Comparison of ENCODE assay signal across 17 cellular contexts in the genomic region with DNA sequence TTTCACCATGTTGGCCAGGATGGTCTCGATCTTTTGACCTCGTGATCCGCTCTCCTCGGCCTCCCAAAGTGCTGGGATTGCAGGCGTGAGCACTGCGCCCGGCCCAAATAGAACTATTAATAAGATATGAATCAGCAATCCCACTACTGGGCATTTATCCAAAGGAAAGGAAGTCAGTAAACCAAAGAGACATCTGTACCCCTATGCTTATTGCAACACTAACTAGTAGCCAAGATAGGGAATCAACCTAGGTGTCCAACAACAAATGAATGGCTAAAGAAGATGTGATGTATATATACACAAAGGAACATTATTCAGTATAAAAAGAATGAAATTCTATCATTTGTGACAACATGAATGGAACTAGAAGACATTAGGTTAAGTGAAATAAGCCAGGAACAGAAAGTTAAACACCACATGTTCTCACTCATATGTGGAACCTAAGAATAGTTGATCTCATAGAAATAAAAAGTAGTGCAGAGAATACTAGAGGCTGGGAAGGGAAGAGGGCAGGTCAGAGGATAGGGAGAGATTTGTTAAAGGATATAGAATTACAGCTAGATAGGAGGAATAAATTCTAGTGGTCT. TPM values are rescaled to one million over a fixed set of nuclear protein-coding genes. Genes with fewer than 3 reads are reported as not detected.
DNase-seq lines count a peak whose midpoint lies in the region; ATAC-seq and TF ChIP-seq lines count a peak whose summit lies in the region.
"Had no signal": no experiment of that assay in that cellular context is flagged by ENCODE, and none has a peak within 500 bp of the region (broad histone marks: within the 10 kb centered on the region; RNA-seq: fewer than 3 reads in every experiment).

No MANE protein-coding gene starts in this region.

- WGBS in mammary epithelial cell (ENCODE audit: low coverage, missing lambda C conversion rate) = 40% methylated on average over 7 of the region's 7 CpGs
- 92% methylated on average over 7 of the region's 7 CpGs for WGBS in mesenchymal stem cell

- H4K91ac ChIP-seq in mesenchymal stem cell (ENCODE audit: low read length) = no peak overlapping the region

- peaks cover 7% of the 10 kb centered on the region for H3K79me1 ChIP-seq in mesenchymal stem cell (replicated peaks; ENCODE audit: low read length, poor library complexity, severe bottlenecking)

- no peaks in the 10 kb centered on the region for H4K20me1 ChIP-seq in mammary epithelial cell (ENCODE audit: insufficient read depth, low read length)

- no peak overlapping the region for H3K27ac ChIP-seq in mammary epithelial cell (ENCODE audit: insufficient read depth, low read depth, low read length)
- H3K27ac ChIP-seq in mesenchymal stem cell (ENCODE audit: low read length, poor library complexity, severe bottlenecking) = no peak overlapping the region
- H3K27ac ChIP-seq: ascending aorta, SK-N-MC had no signal

- H2AFZ ChIP-seq in mammary epithelial cell (ENCODE audit: low read depth, low read length) = no peak overlapping the region
- no peak overlapping the region for H2AFZ ChIP-seq in mesenchymal stem cell (ENCODE audit: low read depth, low read length)

- in situ Hi-C loops in mammary epithelial cell (cut with MboI; ENCODE audit: low sequenced_read_pairs in 2 of 2) (no loop called here), GM13976 (cut with MboI; ENCODE audit: low sequenced_read_pairs, unreplicated experiment) (no loop called here)

- H3K36me3 ChIP-seq in mammary epithelial cell (ENCODE audit: insufficient read depth, low read length) (no peaks in the 10 kb centered on the region), mesenchymal stem cell (ENCODE audit: control insufficient read depth in 1 of 2, insufficient read depth in 2 of 2, low read depth in 1 of 2, low read length in 2 of 2) (peaks cover 0 to 2% of the 10 kb centered on the region in 2 experiments)
- H3K36me3 ChIP-seq: ascending aorta had no signal

- no peak overlapping the region for H2BK12ac ChIP-seq in mesenchymal stem cell (ENCODE audit: low read length in 2 of 2)

- no peak overlapping the region for H2BK15ac ChIP-seq in mesenchymal stem cell (ENCODE audit: low read depth, poor library complexity, severe bottlenecking)

- H3K4me3 ChIP-seq in mammary epithelial cell (replicated peaks in 1 of 3; ENCODE audit: insufficient read depth in 1 of 3, low read depth in 2 of 3, low read length in 3 of 3) = no peak overlapping the region
- H3K4me3 ChIP-seq in mesenchymal stem cell (ENCODE audit: insufficient read depth in 1 of 2, low read depth in 1 of 2, low read length in 2 of 2) = no peak overlapping the region
- H3K4me3 ChIP-seq: ascending aorta, SK-N-MC had no signal

- no peak overlapping the region for H3K18ac ChIP-seq in mesenchymal stem cell (ENCODE audit: low read depth in 1 of 2, low read length in 2 of 2)

- BruUV-seq in mammary epithelial cell (replicated peaks; lab: Mats Ljungman, UMichigan) = no TSS peak

- ATAC-seq in HG02970 (IDR thresholded peaks at IDR 0.05; ENCODE audit: low FRiP score, unreplicated experiment) (no peak), GM18517 (IDR thresholded peaks at IDR 0.05; ENCODE audit: unreplicated experiment) (no peak), HG03520 (IDR thresholded peaks at IDR 0.05; ENCODE audit: unreplicated experiment) (no peak)
- ATAC-seq: sciatic nerve had no signal

- dilution Hi-C loops in mammary epithelial cell (cut with HindIII; ENCODE audit: low sequenced_read_pairs) = no loop called here

- H4K8ac ChIP-seq in mesenchymal stem cell (ENCODE audit: low read length) = no peak overlapping the region

- no peaks in the 10 kb centered on the region for H3K9me3 ChIP-seq in mammary epithelial cell (replicated peaks; ENCODE audit: insufficient read depth, low read length)
- H3K9me3 ChIP-seq in mesenchymal stem cell (ENCODE audit: control insufficient read depth, low read length) = no peaks in the 10 kb centered on the region
- H3K9me3 ChIP-seq: ascending aorta, BE2C had no signal

- H3K4me2 ChIP-seq in mammary epithelial cell (ENCODE audit: insufficient read depth, low read depth, low read length) (no peak overlapping the region), mesenchymal stem cell (ENCODE audit: low read length, poor library complexity, severe bottlenecking) (no peak overlapping the region)

- DNase-seq in DMS 273 treated with DMSO at 0.1 percent for 48 hours (lab: John Stamatoyannopoulos, UW) = peak; percentile 84
- peak; percentile 35 for DNase-seq in NCI-H226
- peak; percentile 74 for DNase-seq in mammary epithelial cell
- DNase-seq in mesenchymal stem cell = peak; percentile 29
- DNase-seq in GM13976 (ENCODE audit: low spot score) = no peak
- DNase-seq: activated CD4-positive, alpha-beta memory T cell treated with anti-CD3 and anti-CD28 coated beads, Interleukin-2, amount 10 ng/mL, durations not matched to agents 7 days and 5 days; BE2C; DMS79; foreskin melanocyte; NCI-H345; stimulated activated CD4-positive, alpha-beta T cell treated with anti-CD3 and anti-CD28 coated beads, Interleukin-4, amount 100 ng/mL, for 24 hours had no signal

- no peak overlapping the region for H3K4ac ChIP-seq in mesenchymal stem cell (ENCODE audit: low read depth in 1 of 2, low read length in 2 of 2)

- H3K4me1 ChIP-seq in mammary epithelial cell (ENCODE audit: insufficient read depth, low read length) (peaks cover 7% of the 10 kb centered on the region), mesenchymal stem cell (ENCODE audit: control insufficient read depth, insufficient read depth, low read depth, low read length) (no peaks in the 10 kb centered on the region)
- H3K4me1 ChIP-seq: ascending aorta had no signal

- no peak overlapping the region for H3K23ac ChIP-seq in mesenchymal stem cell (ENCODE audit: low read length in 2 of 2)

- H2BK5ac ChIP-seq in mesenchymal stem cell (ENCODE audit: low read depth, low read length, poor library complexity, severe bottlenecking) = no peak overlapping the region

- no peak for TF ChIP-seq CTCF in mammary epithelial cell (conservative IDR thresholded peaks at IDR 0.05 in 1 of 2, IDR thresholded peaks at IDR 0.05 in 1 of 2; ENCODE audit: extremely low read depth in 1 of 2, insufficient read depth in 1 of 2, low read depth in 1 of 2, low read length in 2 of 2)
- no peak for TF ChIP-seq CTCF in GM13976 (IDR thresholded peaks at IDR 0.05; ENCODE audit: borderline replicate concordance, control extremely low read depth, extremely low read depth, insufficient read depth, missing control alignments)

- H2BK120ac ChIP-seq in mesenchymal stem cell (ENCODE audit: low read depth, low read length) = no peak overlapping the region

- H3K79me2 ChIP-seq in mammary epithelial cell (ENCODE audit: insufficient read depth, low read length) = peaks cover 25% of the 10 kb centered on the region

- intact Hi-C loops in mammary epithelial cell (cut with micrococcal nuclease) = no loop called here

- no peak overlapping the region for H3K9ac ChIP-seq in mammary epithelial cell (ENCODE audit: insufficient read depth, low read length)
- H3K9ac ChIP-seq in mesenchymal stem cell (ENCODE audit: low read length) = no peak overlapping the region

- H2AK5ac ChIP-seq in mesenchymal stem cell (ENCODE audit: low read length, severe bottlenecking) = no peak overlapping the region

- no peak overlapping the region for H3K14ac ChIP-seq in mesenchymal stem cell (ENCODE audit: low read length in 2 of 2)

- CTCF ChIA-PET in mammary epithelial cell (lab: Charles Lee; ENCODE audit: low non-redundant PET) = no interaction called here

- H3K27me3 ChIP-seq in mammary epithelial cell (ENCODE audit: insufficient read depth, low read length) (no peaks in the 10 kb centered on the region), mesenchymal stem cell (ENCODE audit: control insufficient read depth in 1 of 2, insufficient read depth in 1 of 2, low read length in 2 of 2) (no peaks in the 10 kb centered on the region)
- H3K27me3 ChIP-seq: ascending aorta, BE2C had no signal

RNA-seq across cellular contexts. Expression of a gene that starts 48.8 kb away (rescaled TPM):
- total RNA-seq in mammary epithelial cell = 100 to 1,000 TPM in 1 of 2 donors, 10 to 100 TPM in 1; 44.1 to 109 TPM
- polyA plus RNA-seq in mammary epithelial cell = 21.4 TPM
- polyA minus RNA-seq in mammary epithelial cell = 62.5 TPM
- 23.8 TPM for polyA plus RNA-seq in mesenchymal stem cell (2013, experiment 1 of 2)
- polyA plus RNA-seq in mesenchymal stem cell (2013, experiment 2 of 2) = 25.6 TPM
